ENCODE assay signal across 8 cellular contexts in the genomic region with DNA sequence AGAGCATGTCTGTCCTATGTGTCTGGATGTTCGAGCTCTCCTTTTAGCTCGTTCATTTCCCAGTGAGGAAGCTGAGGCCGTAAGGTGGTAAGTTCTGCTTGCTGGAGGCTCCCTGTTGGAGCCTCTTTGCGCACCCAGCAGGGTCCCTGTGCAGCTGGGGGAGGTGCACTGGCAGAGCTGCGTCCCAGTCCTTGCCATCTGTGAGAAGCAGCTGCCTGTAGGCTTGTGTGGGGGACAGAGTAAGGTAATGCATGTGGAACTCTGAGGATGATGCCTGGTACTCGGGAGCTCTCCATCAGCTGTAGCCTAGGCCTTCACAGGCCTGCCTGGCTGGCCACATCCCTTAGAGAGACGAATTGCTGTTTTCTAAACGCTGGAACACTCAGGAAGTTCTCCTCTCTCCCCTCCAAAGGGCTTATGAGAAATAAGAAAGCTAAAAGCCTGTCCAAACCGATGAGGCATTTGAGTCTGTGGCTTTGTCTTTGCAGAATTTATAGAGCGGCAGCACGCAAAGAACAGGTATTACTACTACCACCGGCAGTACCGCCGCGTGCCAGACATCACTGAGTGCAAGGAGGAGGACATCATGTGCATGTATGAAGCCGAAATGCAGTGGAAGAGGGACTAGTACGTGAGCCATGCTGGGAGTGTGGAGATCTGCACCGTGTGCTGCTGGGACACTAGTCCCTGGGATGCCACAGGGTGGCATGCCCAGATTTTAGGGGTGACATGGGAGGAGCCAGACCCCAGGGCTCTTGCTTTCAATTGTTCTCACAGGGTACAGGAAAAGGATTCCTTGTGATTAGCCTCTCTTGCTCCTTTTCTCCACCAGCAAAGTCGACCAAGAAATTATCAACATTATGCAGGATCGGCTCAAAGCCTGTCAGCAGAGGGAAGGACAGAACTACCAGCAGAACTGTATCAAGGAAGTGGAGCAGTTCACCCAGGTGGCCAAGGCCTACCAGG. TPM values are rescaled to one million over a fixed set of nuclear protein-coding genes. Genes with fewer than 3 reads are reported as not detected.
DNase-seq lines count a peak whose midpoint lies in the region; ATAC-seq, FAIRE-seq and TF ChIP-seq lines count a peak whose summit lies in the region.

No MANE protein-coding gene starts in this region.

- ATAC-seq in GM18868 (IDR thresholded peaks at IDR 0.05; ENCODE audit: unreplicated experiment), result no peak

- no peaks in the 10 kb centered on the region for H3K27me3 ChIP-seq in mucosa of rectum (ENCODE audit: control insufficient read depth in 2 of 2, insufficient read depth in 2 of 2, low read length in 2 of 2)

- peaks cover 25 to 31% of the 10 kb centered on the region in 2 donors for H3K4me1 ChIP-seq in mucosa of rectum (ENCODE audit: control insufficient read depth in 2 of 2, insufficient read depth in 2 of 2, low read length in 2 of 2)

- TF ChIP-seq CTCF in C4-2B (conservative IDR thresholded peaks at IDR 0.05), result no peak

- H3K9ac ChIP-seq in mucosa of rectum (ENCODE audit: low read depth in 1 of 2, low read length in 2 of 2), result peak overlapping the region; percentile 34 to 96

- no peak for FAIRE-seq in RCC 7860 (lab: Jason Lieb, UNC)

- no peaks in the 10 kb centered on the region for H3K9me3 ChIP-seq in mucosa of rectum (ENCODE audit: control insufficient read depth in 2 of 2, low read length in 2 of 2)

- intact Hi-C loops in posterior vena cava (cut with DNase I), result no loop called here

- H3K4me3 ChIP-seq in mucosa of rectum (ENCODE audit: low read length in 2 of 2), result peak overlapping the region in 1 of 2 donors; percentile 85

- H3K27ac ChIP-seq in C4-2B (peak overlapping the region; percentile 97), mucosa of rectum (ENCODE audit: low read depth in 2 of 2, low read length in 2 of 2) (no peak overlapping the region)

- H3K36me3 ChIP-seq in mucosa of rectum (ENCODE audit: control insufficient read depth in 2 of 2, insufficient read depth in 2 of 2, low read length in 2 of 2), result peaks cover 14 to 21% of the 10 kb centered on the region in 2 donors

- DNase-seq in HCEC 1CT (peak; percentile 46), RCC 7860 (ENCODE audit: low spot score) (peak; percentile 64), astrocyte of the hippocampus (ENCODE audit: low read depth, low spot score) (peak; percentile 40), posterior vena cava (ENCODE audit: low spot score) (no peak), CD1c-positive myeloid dendritic cell (ENCODE audit: extremely low spot score) (no peak)

RNA-seq across cellular contexts. Expression of gene NDUFB10, which starts 1.6 kb away (rescaled TPM):
- total RNA-seq in posterior vena cava, result 100 to 1,000 TPM; 112 to 116 TPM

RNA-seq across cellular contexts. Expression of gene RPS2, which starts 3.7 kb away (rescaled TPM):
- 1,000 to 10,000 TPM; 1,131 to 1,263 TPM for total RNA-seq in posterior vena cava

RNA-seq across cellular contexts. Expression of gene RNF151, which starts 5.7 kb away (rescaled TPM):
- total RNA-seq in posterior vena cava, result not detected

RNA-seq across cellular contexts. Expression of gene RPL3L, which starts 6.5 kb away (rescaled TPM):
- total RNA-seq in posterior vena cava, result not detected

RNA-seq across cellular contexts. Expression of gene TBL3, which starts 10.9 kb away (rescaled TPM):
- total RNA-seq in posterior vena cava, result 10 to 100 TPM; 17.6 to 20.1 TPM

Comparison
In these comparisons a context has a peak if more than half of its experiments do, and no peak if none do; other contexts are left out.
1. DNase-seq: peak in HCEC 1CT (single experiment), RCC 7860 (single experiment) and astrocyte of the hippocampus (single experiment); none in posterior vena cava (single experiment) and CD1c-positive myeloid dendritic cell (single experiment).